ENCODE assay signal across 1 cellular context in the genomic region with DNA sequence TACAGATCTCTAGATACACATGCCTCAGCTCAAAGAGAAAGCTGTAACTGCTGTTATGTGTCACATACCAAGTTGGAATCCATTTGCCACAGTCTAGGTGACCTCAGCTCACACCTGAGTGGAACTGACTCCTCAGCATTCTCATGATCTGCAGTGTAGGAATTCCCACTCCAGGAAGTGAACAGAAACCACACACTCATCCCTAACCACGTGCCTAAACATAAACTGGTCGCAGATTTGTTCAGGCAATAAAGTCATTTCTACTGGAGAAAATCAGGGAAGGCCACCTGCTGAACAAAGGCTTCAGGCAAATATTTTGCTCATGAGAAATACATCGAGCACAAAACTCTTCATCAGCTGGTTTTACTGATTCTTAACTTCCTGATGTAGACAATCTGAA.
TF ChIP-seq lines count a peak whose summit lies in the region.

No MANE protein-coding gene starts in this region.

TF ChIP-seq in Ishikawa, 13 proteins besides CTCF, POLR2A, EP300 and RAD21 (continued from another document):
- 0 out of 2 replicates have a peak, but pooled peaks have one; percentile 33 for TF ChIP-seq USF1 (IDR thresholded peaks at IDR 0.05)
- TF ChIP-seq TAF1 (IDR thresholded peaks at IDR 0.05; ENCODE audit: low read depth), result no peak
- TF ChIP-seq YY1 (IDR thresholded peaks at IDR 0.05; ENCODE audit: low read depth), result no peak
